ENCODE assay signal across 12 cellular contexts in the genomic region with DNA sequence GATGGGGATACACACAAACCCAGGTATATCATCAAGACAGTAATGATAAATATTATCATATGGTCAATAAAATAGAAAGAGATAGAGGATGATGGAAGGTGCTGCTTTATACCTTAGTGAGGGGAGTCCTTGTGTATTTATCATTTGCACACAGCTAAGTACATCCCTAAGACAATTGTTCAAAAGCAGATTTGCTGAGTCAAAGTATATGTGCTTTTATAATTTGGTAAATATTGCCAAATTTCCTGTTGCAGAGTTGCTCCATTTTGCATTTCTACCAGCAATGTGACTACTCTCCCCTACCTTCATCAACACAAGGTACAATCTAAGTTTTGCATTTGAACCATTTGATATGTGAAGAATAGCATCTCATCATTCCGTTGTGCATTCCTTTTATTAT.
DNase-seq lines count a peak whose midpoint lies in the region; ATAC-seq and TF ChIP-seq lines count a peak whose summit lies in the region.
"Had no signal": no experiment of that assay in that cellular context is flagged by ENCODE, and none has a peak within 500 bp of the region (broad histone marks: within the 10 kb centered on the region; RNA-seq: fewer than 3 reads in every experiment).

No MANE protein-coding gene starts in this region.

- H3K4me1 ChIP-seq in neutrophil (ENCODE audit: control insufficient read depth in 1 of 2, insufficient read depth in 1 of 2, low read depth in 1 of 2, low read length in 1 of 2): peaks cover 16% of the 10 kb centered on the region in 2 experiments
- H3K4me1 ChIP-seq: BLaER1 had no signal

- no peak for TF ChIP-seq POLR2A in NB4 (IDR thresholded peaks at IDR 0.05; ENCODE audit: extremely low read depth, insufficient read length)

- H3K36me3 ChIP-seq in neutrophil: no peaks in the 10 kb centered on the region
- H3K36me3 ChIP-seq: BLaER1 had no signal

- peak overlapping the region; percentile 14 for H3K27ac ChIP-seq in neutrophil
- H3K27ac ChIP-seq: BLaER1, GM23248 had no signal

- no peak for ATAC-seq in GM21737 (IDR thresholded peaks at IDR 0.05; ENCODE audit: unreplicated experiment)
- ATAC-seq in GM21528 (IDR thresholded peaks at IDR 0.05; ENCODE audit: low FRiP score, unreplicated experiment): no peak

- DNase-seq in AML-193 (lab: John Stamatoyannopoulos, UW) (peak; percentile 36 to 59), GF-D8 (lab: John Stamatoyannopoulos, UW) (peak; percentile 13), NB4 (ENCODE audit: low read depth) (peak; percentile 40)
- DNase-seq: CD4-positive, CD25-positive, alpha-beta regulatory T cell; DMS53; GM23248; H7 had no signal

- H3K9me3 ChIP-seq in neutrophil: no peaks in the 10 kb centered on the region
- H3K9me3 ChIP-seq: BLaER1 had no signal

- TF ChIP-seq CTCF in NB4 (IDR thresholded peaks at IDR 0.05; ENCODE audit: low read depth, low read length) (no peak), neutrophil (IDR thresholded peaks at IDR 0.05) (no peak)

- H3K27me3 ChIP-seq in neutrophil: no peaks in the 10 kb centered on the region
- H3K27me3 ChIP-seq: BLaER1 had no signal

- H3K4me3 ChIP-seq in NB4 (ENCODE audit: low read depth, low read length): no peak overlapping the region
- no peak overlapping the region for H3K4me3 ChIP-seq in neutrophil (ENCODE audit: low read depth in 1 of 2, low read length in 1 of 2)
- H3K4me3 ChIP-seq: BLaER1, GM12878, GM23248 had no signal
